Comparison of ENCODE assay signal across 7 cellular contexts in genomic region chr1:220812308-220812707, GRCh38.
"Had no signal": no experiment of that assay in that cellular context is flagged by ENCODE, and none has a peak within 500 bp of the region (broad histone marks: within the 10 kb centered on the region; RNA-seq: fewer than 3 reads in every experiment).

No MANE protein-coding gene starts in this region.

- ATAC-seq: HCT116, HepG2 had no signal

- H3K27ac Mint-ChIP-seq: GM23338, H9, HFFc6 had no signal

- H3K4me2 ChIP-seq: GM23338 had no signal

- H3K27ac ChIP-seq: HL-60 had no signal

- H2AFZ ChIP-seq: GM23338 had no signal

- H3K4me3 Mint-ChIP-seq: GM23338, H9, HFFc6, IgD-negative memory B cell had no signal

- H3K36me3 Mint-ChIP-seq: IgD-negative memory B cell had no signal

- H3K27me3 Mint-ChIP-seq: IgD-negative memory B cell had no signal

- H3K4me3 ChIP-seq: GM23338 had no signal

- H3K9me3 Mint-ChIP-seq: GM23338, HFFc6, IgD-negative memory B cell had no signal

- DNase-seq: HFFc6 had no signal
